Comparison of ENCODE assay signal across 28 cellular contexts in the genomic region with DNA sequence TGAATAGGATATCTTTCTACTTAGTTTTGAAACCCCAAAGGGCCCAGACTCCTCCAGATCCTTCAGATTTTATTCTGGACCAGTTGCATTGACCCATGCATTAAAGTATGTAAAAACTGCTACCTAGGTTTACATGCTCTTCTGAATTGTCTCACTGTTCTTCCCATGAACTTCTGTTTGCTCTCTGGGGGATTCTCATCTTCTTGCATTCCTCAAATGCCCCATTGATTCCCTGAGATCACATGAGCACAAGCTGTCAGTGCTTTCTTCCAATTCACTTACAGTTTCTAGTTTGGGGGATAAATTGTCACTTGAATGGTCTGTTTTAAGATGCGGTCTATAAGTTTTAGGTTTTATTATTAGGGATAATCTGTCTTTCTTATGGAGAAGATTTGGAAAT.
"Had no signal": no experiment of that assay in that cellular context is flagged by ENCODE, and none has a peak within 500 bp of the region (broad histone marks: within the 10 kb centered on the region; RNA-seq: fewer than 3 reads in every experiment).

No MANE protein-coding gene starts in this region.

- H3K9me3 ChIP-seq: esophagus muscularis mucosa, gastroesophageal sphincter had no signal

- H3K4me3 ChIP-seq: esophagus muscularis mucosa, gastroesophageal sphincter had no signal

- H3K4me3 Mint-ChIP-seq: activated CD8-positive, alpha-beta T cell treated with anti-CD3 and anti-CD28 coated beads for 36 hours; activated naive CD8-positive, alpha-beta T cell; activated T-cell treated with anti-CD3 and anti-CD28 coated beads, Interleukin-2, amount 50 U/mL, for 4 hours; activated T-helper 17 cell treated with anti-CD3 and anti-CD28 coated beads, Interleukin-2, amount 50 U/mL, for 72 hours; central memory CD8-positive, alpha-beta T cell; effector memory CD8-positive, alpha-beta T cell; WTC11 had no signal

- H3K27ac ChIP-seq: brain microvascular endothelial cell, esophagus muscularis mucosa, foreskin keratinocyte, gastroesophageal sphincter, VCaP had no signal

- H3K27me3 ChIP-seq: brain microvascular endothelial cell, esophagus muscularis mucosa, foreskin keratinocyte, gastroesophageal sphincter had no signal

- ATAC-seq: activated CD8-positive, alpha-beta T cell treated with anti-CD3 and anti-CD28 coated beads for 36 hours; activated T-cell treated with anti-CD3 and anti-CD28 coated beads, Interleukin-2, amount 50 U/mL, for 4 hours; activated T-helper 17 cell treated with anti-CD3 and anti-CD28 coated beads, Interleukin-2, amount 50 U/mL, for 72 hours; effector memory CD8-positive, alpha-beta T cell; foreskin keratinocyte; gastroesophageal sphincter; WTC11 had no signal

- H3K36me3 ChIP-seq: brain microvascular endothelial cell, esophagus muscularis mucosa, gastroesophageal sphincter had no signal

- H3K36me3 Mint-ChIP-seq: activated naive CD8-positive, alpha-beta T cell had no signal

- H3K4me1 Mint-ChIP-seq: activated T-helper 17 cell treated with anti-CD3 and anti-CD28 coated beads, Interleukin-2, amount 50 U/mL, for 72 hours; central memory CD8-positive, alpha-beta T cell had no signal

- H3K9me3 Mint-ChIP-seq: activated T-cell treated with anti-CD3 and anti-CD28 coated beads, Interleukin-2, amount 50 U/mL, for 4 hours had no signal

- H3K4me1 ChIP-seq: esophagus muscularis mucosa, gastroesophageal sphincter had no signal

- H3K27ac Mint-ChIP-seq: activated CD8-positive, alpha-beta T cell treated with anti-CD3 and anti-CD28 coated beads for 36 hours; activated naive CD8-positive, alpha-beta T cell; activated T-helper 17 cell treated with anti-CD3 and anti-CD28 coated beads, Interleukin-2, amount 50 U/mL, for 72 hours; effector memory CD8-positive, alpha-beta T cell; WTC11 had no signal

- H3K27me3 Mint-ChIP-seq: activated CD8-positive, alpha-beta T cell treated with anti-CD3 and anti-CD28 coated beads for 36 hours; activated naive CD8-positive, alpha-beta T cell; activated T-helper 17 cell treated with anti-CD3 and anti-CD28 coated beads, Interleukin-2, amount 50 U/mL, for 72 hours; central memory CD8-positive, alpha-beta T cell; effector memory CD8-positive, alpha-beta T cell had no signal

- DNase-seq: activated CD4-positive, alpha-beta T cell treated with anti-CD3 and anti-CD28 coated beads for 1 hour; activated CD4-positive, alpha-beta T cell treated with anti-CD3 and anti-CD28 coated beads for 4 hours; activated CD4-positive, alpha-beta T cell treated with anti-CD3 and anti-CD28 coated beads, Interleukin-2, amount 50 U/mL, for 1 hour; activated CD4-positive, alpha-beta T cell treated with anti-CD3 and anti-CD28 coated beads, Interleukin-2, amount 50 U/mL, for 48 hours; activated CD8-positive, alpha-beta memory T cell treated with anti-CD3 and anti-CD28 coated beads for 24 hours; activated CD8-positive, alpha-beta T cell treated with anti-CD3 and anti-CD28 coated beads for 36 hours; activated effector memory CD4-positive, alpha-beta T cell treated with Interleukin-2 at 50 U/mL for 16 hours; activated gamma-delta T cell treated with Interleukin-2 at 50 U/mL for 16 hours; activated naive CD4-positive, alpha-beta T cell treated with anti-CD3 and anti-CD28 coated beads, Interleukin-2, amount 50 U/mL, for 16 hours; activated naive CD4-positive, alpha-beta T cell treated with Interleukin-2 at 50 U/mL for 16 hours; activated T-cell treated with anti-CD3 and anti-CD28 coated beads, Interleukin-2, amount 50 U/mL, for 4 hours; amniotic stem cell; anterior cingulate cortex; brain microvascular endothelial cell; cortex of kidney; dermis blood vessel endothelial cell; effector CD4-positive, alpha-beta T cell; effector memory CD8-positive, alpha-beta T cell; erythroblast; foreskin keratinocyte; T-helper 2 cell had no signal
